ENCODE assay signal across 9 cellular contexts in the genomic region with DNA sequence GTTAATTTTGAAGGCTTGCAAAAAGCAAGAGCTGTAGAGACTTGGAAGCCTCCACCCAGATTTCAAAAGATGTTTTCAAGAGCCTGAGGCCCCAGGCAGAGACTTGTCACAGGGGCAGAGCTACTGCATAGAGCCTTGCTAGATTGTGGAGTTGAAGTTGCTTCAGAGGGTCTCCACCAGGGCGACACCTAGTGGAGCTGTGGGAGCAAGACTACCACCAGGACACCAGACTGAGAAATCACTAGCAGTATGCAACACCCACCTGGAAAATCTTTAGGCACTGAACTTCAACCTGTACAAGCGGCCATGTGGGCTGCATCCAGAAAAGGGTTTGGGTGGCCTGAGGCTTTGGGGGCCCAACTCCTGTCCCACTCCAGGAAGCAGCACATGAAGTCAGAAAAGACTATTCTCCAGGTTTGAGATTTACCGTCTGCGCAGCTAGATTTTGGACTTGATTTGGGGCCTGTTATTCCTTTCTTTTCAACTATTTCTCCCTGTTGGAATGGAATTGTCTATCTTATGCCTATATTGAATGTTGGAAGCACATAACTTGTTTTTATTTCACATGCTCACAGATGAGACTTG.
DNase-seq lines count a peak whose midpoint lies in the region; ATAC-seq and TF ChIP-seq lines count a peak whose summit lies in the region.
"Had no signal": no experiment of that assay in that cellular context is flagged by ENCODE, and none has a peak within 500 bp of the region (broad histone marks: within the 10 kb centered on the region; RNA-seq: fewer than 3 reads in every experiment).

No MANE protein-coding gene starts in this region.

- H3K4me1 Mint-ChIP-seq in activated T-cell treated with anti-CD3 and anti-CD28 coated beads, Interleukin-2, amount 50 U/mL, for 4 hours (ENCODE audit: low read depth), result no peaks in the 10 kb centered on the region

- no peak overlapping the region for H3K4me3 Mint-ChIP-seq in activated T-cell treated with anti-CD3 and anti-CD28 coated beads, Interleukin-2, amount 50 U/mL, for 4 hours

- no peaks in the 10 kb centered on the region for H3K36me3 ChIP-seq in heart left ventricle

- intact Hi-C loops in heart left ventricle (cut with DNase I), result no loop called here

- no peak overlapping the region for H3K4me3 ChIP-seq in heart left ventricle

- TF ChIP-seq POLR2A in heart left ventricle (IDR thresholded peaks at IDR 0.05), result no peak

- H3K9me3 ChIP-seq in heart left ventricle, result peaks cover 0 to 17% (median 0%) of the 10 kb centered on the region in 12 donors

- peak; percentile 91 for ATAC-seq in GM18861 (IDR thresholded peaks at IDR 0.05; ENCODE audit: unreplicated experiment)
- peak; percentile 72 for ATAC-seq in HG03066 (IDR thresholded peaks at IDR 0.05; ENCODE audit: low read depth, unreplicated experiment)
- peak in 1 of 2 donors; percentile 56 for ATAC-seq in activated T-cell treated with anti-CD3 and anti-CD28 coated beads, Interleukin-2, amount 50 U/mL, for 4 hours
- peak in 1 of 4 donors; percentile 59 for ATAC-seq in heart left ventricle
- ATAC-seq: left colon had no signal

- H3K27me3 Mint-ChIP-seq in activated T-cell treated with anti-CD3 and anti-CD28 coated beads, Interleukin-2, amount 50 U/mL, for 4 hours (ENCODE audit: low read depth), result no peaks in the 10 kb centered on the region

- H3K27me3 ChIP-seq in heart left ventricle, result no peaks in the 10 kb centered on the region

- DNase-seq in AG09319 (ENCODE audit: extremely low read depth, low read depth), result peak; percentile 15
- DNase-seq in NCI-H69 (lab: John Stamatoyannopoulos, UW), result peak; percentile 75
- peak; percentile 13 for DNase-seq in activated T-cell treated with anti-CD3 and anti-CD28 coated beads, Interleukin-2, amount 50 U/mL, for 4 hours
- peak in 4 of 5 donors; percentile 11 to 31 (median 24) for DNase-seq in heart left ventricle
- peak; percentile 21 for DNase-seq in stimulated activated CD4-positive, alpha-beta T cell treated with anti-CD3 and anti-CD28 coated beads, Interleukin-12 subunit alpha, Interleukin-12 subunit beta, amount 100 ng/mL, for 4 hours
- DNase-seq in NCI-H1105 treated with DMSO at 0.1 percent for 48 hours (lab: John Stamatoyannopoulos, UW), result no peak

- no peak overlapping the region for H3K27ac ChIP-seq in heart left ventricle

- TF ChIP-seq CTCF in AG09319 (IDR thresholded peaks at IDR 0.05; ENCODE audit: low read depth, low read length) (peak; percentile 84), heart left ventricle (IDR thresholded peaks at IDR 0.05) (peak; percentile 22 to 63 (median 44))

- H3K9me3 Mint-ChIP-seq in activated T-cell treated with anti-CD3 and anti-CD28 coated beads, Interleukin-2, amount 50 U/mL, for 4 hours, result no peaks in the 10 kb centered on the region

- WGBS in heart left ventricle, 4 donors, result 66 to 73% (median 70%) methylated on average over 4 of the region's 4 CpGs

- no peaks in the 10 kb centered on the region for H3K4me1 ChIP-seq in heart left ventricle

- H3K36me3 Mint-ChIP-seq in activated T-cell treated with anti-CD3 and anti-CD28 coated beads, Interleukin-2, amount 50 U/mL, for 4 hours (ENCODE audit: insufficient read depth), result peaks cover 2% of the 10 kb centered on the region
